23 cellular contexts compared by ENCODE assay signal in genomic region chr6:149950423-149950822, GRCh38. TPM values are rescaled to one million over a fixed set of nuclear protein-coding genes. Genes with fewer than 3 reads are reported as not detected.
"Had no signal": no experiment of that assay in that cellular context is flagged by ENCODE, and none has a peak within 500 bp of the region (broad histone marks: within the 10 kb centered on the region; RNA-seq: fewer than 3 reads in every experiment).

No MANE protein-coding gene starts in this region.

- ATAC-seq: activated CD8-positive, alpha-beta T cell treated with anti-CD3 and anti-CD28 coated beads, Interleukin-2, amount 10 ng/mL, durations not matched to agents 7 days and 5 days; activated naive CD4-positive, alpha-beta T cell treated with anti-CD3 and anti-CD28 coated beads, Interleukin-2, amount 50 U/mL, for 72 hours; activated naive CD8-positive, alpha-beta T cell treated with anti-CD3 and anti-CD28 coated beads, Interleukin-2, amount 50 U/mL, for 24 hours; activated T-cell treated with anti-CD3 and anti-CD28 coated beads, Interleukin-2, amount 50 U/mL, for 4 hours; body of pancreas had no signal

- H3K4me3 ChIP-seq: ascending aorta, body of pancreas had no signal

- DNase-seq: activated CD4-positive, alpha-beta T cell treated with anti-CD3 and anti-CD28 coated beads for 48 hours; activated CD4-positive, alpha-beta T cell treated with anti-CD3 and anti-CD28 coated beads, Interleukin-2, amount 50 U/mL, for 4 hours; activated CD4-positive, CD25-positive, alpha-beta regulatory T cell treated with anti-CD3 and anti-CD28 coated beads, Interleukin-2, amount 50 U/mL, for 72 hours; activated CD8-positive, alpha-beta T cell treated with anti-CD3 and anti-CD28 coated beads, Interleukin-2, amount 10 ng/mL, durations not matched to agents 7 days and 5 days; activated effector memory CD4-positive, alpha-beta T cell treated with anti-CD3 and anti-CD28 coated beads, Interleukin-2, amount 50 U/mL, for 16 hours; activated naive CD4-positive, alpha-beta T cell treated with Interleukin-2 at 50 U/mL for 16 hours; activated naive CD8-positive, alpha-beta T cell treated with anti-CD3 and anti-CD28 coated beads, Interleukin-2, amount 50 U/mL, for 24 hours; activated T-cell treated with anti-CD3 and anti-CD28 coated beads, Interleukin-2, amount 50 U/mL, for 4 hours; amniotic stem cell; body of pancreas; Karpas-422; MM.1S; NCI-H1105 treated with DMSO at 0.1 percent for 48 hours; NCI-H1436 treated with DMSO at 0.1 percent for 48 hours; NCI-H187; NCI-H2081; NCI-H510A treated with DMSO at 0.1 percent for 48 hours; NCI-H69; NK-92 treated with Interleukin-12 subunit alpha and Interleukin-12 subunit beta, amount 100 ng/mL, for 24 hours; SHP77 treated with DMSO at 0.1 percent for 48 hours had no signal

- H3K36me3 ChIP-seq: ascending aorta had no signal

- H3K27ac ChIP-seq: ascending aorta, body of pancreas had no signal

- H3K27me3 ChIP-seq: ascending aorta had no signal

- H3K9me3 ChIP-seq: ascending aorta, body of pancreas had no signal

- H3K4me1 ChIP-seq: ascending aorta had no signal

RNA-seq across cellular contexts. Expression of gene ULBP2, which starts 8.6 kb away (rescaled TPM):
- total RNA-seq: ascending aorta had no signal

RNA-seq across cellular contexts. Expression of gene ULBP1, which starts 13.3 kb away (rescaled TPM):
- total RNA-seq: body of pancreas, SK-MEL-5 had no signal

RNA-seq across cellular contexts. Expression of gene RAET1G, which starts 27.5 kb away (rescaled TPM):
- total RNA-seq: activated CD8-positive, alpha-beta T cell treated with anti-CD3 and anti-CD28 coated beads, Interleukin-2, amount 10 ng/mL, durations not matched to agents 7 days and 5 days; activated naive CD4-positive, alpha-beta T cell treated with anti-CD3 and anti-CD28 coated beads, Interleukin-2, amount 50 U/mL, for 72 hours; activated T-cell treated with anti-CD3 and anti-CD28 coated beads, Interleukin-2, amount 50 U/mL, for 4 hours; ascending aorta; body of pancreas; SK-MEL-5 had no signal

RNA-seq across cellular contexts. Expression of gene RAET1E, which starts 52.5 kb away (rescaled TPM):
- total RNA-seq: activated CD8-positive, alpha-beta T cell treated with anti-CD3 and anti-CD28 coated beads, Interleukin-2, amount 10 ng/mL, durations not matched to agents 7 days and 5 days; activated T-cell treated with anti-CD3 and anti-CD28 coated beads, Interleukin-2, amount 50 U/mL, for 4 hours; ascending aorta; body of pancreas; SK-MEL-5 had no signal
